ENCODE assay signal across 35 cellular contexts in genomic region chr14:57847096-57847495, GRCh38. TPM values are rescaled to one million over a fixed set of nuclear protein-coding genes. Genes with fewer than 3 reads are reported as not detected.
DNase-seq lines count a peak whose midpoint lies in the region; ATAC-seq and TF ChIP-seq lines count a peak whose summit lies in the region.
"Had no signal": no experiment of that assay in that cellular context is flagged by ENCODE, and none has a peak within 500 bp of the region (broad histone marks: within the 10 kb centered on the region; RNA-seq: fewer than 3 reads in every experiment).

No MANE protein-coding gene starts in this region.

- TF ChIP-seq CTCF in fibroblast of the aortic adventitia (IDR thresholded peaks at IDR 0.05; ENCODE audit: insufficient read depth, low read length) = no peak

- POLR2A ChIA-PET in CD4-positive, alpha-beta memory T cell (lab: Charles Lee; ENCODE audit: partially characterized antibody) = no interaction called here
- POLR2A ChIA-PET in naive thymus-derived CD4-positive, alpha-beta T cell (lab: Charles Lee) = no interaction called here

- intact Hi-C loops in CD4-positive, alpha-beta memory T cell (cut with micrococcal nuclease) = no loop called here
- intact Hi-C loops in naive thymus-derived CD4-positive, alpha-beta T cell (cut with micrococcal nuclease) = no loop called here

- no peak overlapping the region for H3K27ac Mint-ChIP-seq in CD4-positive, alpha-beta memory T cell
- H3K27ac Mint-ChIP-seq in naive thymus-derived CD4-positive, alpha-beta T cell = no peak overlapping the region
- H3K27ac Mint-ChIP-seq: endodermal cell; H9; immature natural killer cell; nephron progenitor cell; stimulated activated naive CD8-positive, alpha-beta T cell treated with anti-CD3 and anti-CD28 coated beads, Interleukin-15, Interleukin-2, amounts not matched to agents 100 ng/mL and 50 ng/mL, for 24 hours; type B pancreatic cell had no signal

- H3K27me3 Mint-ChIP-seq in CD4-positive, alpha-beta memory T cell = peaks cover 0 to 1% of the 10 kb centered on the region in 2 donors
- H3K27me3 Mint-ChIP-seq in naive thymus-derived CD4-positive, alpha-beta T cell = peaks cover 0 to 16% (median 10%) of the 10 kb centered on the region in 5 donors

- H3K9me3 ChIP-seq in CD4-positive, alpha-beta memory T cell (ENCODE audit: control insufficient read depth in 1 of 2, low read length in 2 of 2) = no peaks in the 10 kb centered on the region
- no peaks in the 10 kb centered on the region for H3K9me3 ChIP-seq in naive thymus-derived CD4-positive, alpha-beta T cell (ENCODE audit: control insufficient read depth in 2 of 3, low read length in 3 of 3)
- H3K9me3 ChIP-seq: adrenal gland, breast epithelium, Caco-2, esophagus squamous epithelium had no signal

- no peak overlapping the region for H3K4me3 Mint-ChIP-seq in CD4-positive, alpha-beta memory T cell
- H3K4me3 Mint-ChIP-seq in naive thymus-derived CD4-positive, alpha-beta T cell = no peak overlapping the region
- H3K4me3 Mint-ChIP-seq: activated T-cell treated with anti-CD3 and anti-CD28 coated beads, Interleukin-2, amount 50 U/mL, for 4 hours; endodermal cell; H9; immature natural killer cell; nephron progenitor cell; stimulated activated naive CD8-positive, alpha-beta T cell treated with anti-CD3 and anti-CD28 coated beads, Interleukin-15, Interleukin-2, amounts not matched to agents 100 ng/mL and 50 ng/mL, for 24 hours; type B pancreatic cell had no signal

- H3K36me3 Mint-ChIP-seq in CD4-positive, alpha-beta memory T cell = no peaks in the 10 kb centered on the region
- no peaks in the 10 kb centered on the region for H3K36me3 Mint-ChIP-seq in naive thymus-derived CD4-positive, alpha-beta T cell
- H3K36me3 Mint-ChIP-seq: immature natural killer cell, type B pancreatic cell had no signal

- peak; percentile 86 for ATAC-seq in SK-N-SH treated with all-trans-retinoic acid at 6 μM for 48 hours
- ATAC-seq in naive thymus-derived CD4-positive, alpha-beta T cell = no peak
- ATAC-seq: activated T-cell treated with anti-CD3 and anti-CD28 coated beads, Interleukin-2, amount 50 U/mL, for 4 hours had no signal

- H3K9me3 Mint-ChIP-seq in CD4-positive, alpha-beta memory T cell = peaks cover 0 to 3% (median 0%) of the 10 kb centered on the region in 8 donors
- peaks cover 0 to 3% (median 0%) of the 10 kb centered on the region in 11 donors for H3K9me3 Mint-ChIP-seq in naive thymus-derived CD4-positive, alpha-beta T cell
- H3K9me3 Mint-ChIP-seq: activated T-cell treated with anti-CD3 and anti-CD28 coated beads, Interleukin-2, amount 50 U/mL, for 4 hours; endodermal cell; H9; immature natural killer cell; nephron progenitor cell; stimulated activated naive CD8-positive, alpha-beta T cell treated with anti-CD3 and anti-CD28 coated beads, Interleukin-15, Interleukin-2, amounts not matched to agents 100 ng/mL and 50 ng/mL, for 24 hours; type B pancreatic cell had no signal

- H3K36me3 ChIP-seq in CD4-positive, alpha-beta memory T cell (ENCODE audit: insufficient read depth, low read length) = no peaks in the 10 kb centered on the region
- H3K36me3 ChIP-seq in naive thymus-derived CD4-positive, alpha-beta T cell (ENCODE audit: control insufficient read depth in 2 of 3, insufficient read depth in 3 of 3, low read length in 3 of 3) = no peaks in the 10 kb centered on the region
- H3K36me3 ChIP-seq: adrenal gland, breast epithelium, esophagus squamous epithelium had no signal

- H3K4me1 ChIP-seq in CD4-positive, alpha-beta memory T cell (ENCODE audit: insufficient read depth, low read length) = no peaks in the 10 kb centered on the region
- no peaks in the 10 kb centered on the region for H3K4me1 ChIP-seq in naive thymus-derived CD4-positive, alpha-beta T cell (ENCODE audit: control insufficient read depth in 2 of 2, insufficient read depth in 2 of 2, low read length in 2 of 2)
- H3K4me1 ChIP-seq: adrenal gland, breast epithelium, Caco-2, esophagus squamous epithelium, parathyroid adenoma had no signal

- no peaks in the 10 kb centered on the region for H3K4me1 Mint-ChIP-seq in CD4-positive, alpha-beta memory T cell
- H3K4me1 Mint-ChIP-seq in naive thymus-derived CD4-positive, alpha-beta T cell = no peaks in the 10 kb centered on the region
- H3K4me1 Mint-ChIP-seq: endodermal cell, H9, immature natural killer cell, nephron progenitor cell had no signal

- H3K27ac ChIP-seq in CD4-positive, alpha-beta memory T cell (ENCODE audit: low read depth, low read length) = no peak overlapping the region
- no peak overlapping the region for H3K27ac ChIP-seq in naive thymus-derived CD4-positive, alpha-beta T cell (ENCODE audit: low read depth, low read length)
- H3K27ac ChIP-seq: adrenal gland, breast epithelium, esophagus squamous epithelium, parathyroid adenoma, SK-N-MC had no signal

- DNase-seq in EH (ENCODE audit: low read depth) = peak; percentile 18
- peak; percentile 91 for DNase-seq in fibroblast of the aortic adventitia (ENCODE audit: low read depth)
- peak; percentile 78 for DNase-seq in stromal cell of bone marrow (ENCODE audit: low read depth)
- no peak for DNase-seq in foreskin melanocyte
- DNase-seq in stimulated activated naive CD4-positive, alpha-beta T cell (lab: John Stamatoyannopoulos, UW) = no peak
- no peak for DNase-seq in CD4-positive, alpha-beta memory T cell
- no peak for DNase-seq in naive thymus-derived CD4-positive, alpha-beta T cell
- DNase-seq: activated CD4-positive, alpha-beta T cell treated with anti-CD3 and anti-CD28 coated beads for 4 hours; activated naive CD4-positive, alpha-beta T cell; activated T-cell treated with anti-CD3 and anti-CD28 coated beads, Interleukin-2, amount 50 U/mL, for 4 hours; adrenal gland; Caco-2; cortex of kidney; DND-41; endodermal cell; esophagus squamous epithelium; H9; immature natural killer cell; IMR-90; NCI-H1048; NCI-H1694 treated with DMSO at 0.1 percent for 48 hours; NCI-H524 treated with DMSO at 0.1 percent for 48 hours; nephron progenitor cell; right cardiac atrium; RPMI8226; T-helper 2 cell had no signal

- CTCF ChIA-PET in CD4-positive, alpha-beta memory T cell (lab: Charles Lee; ENCODE audit: partially characterized antibody) = no interaction called here
- CTCF ChIA-PET in naive thymus-derived CD4-positive, alpha-beta T cell (lab: Charles Lee) = no interaction called here

- H3K27me3 ChIP-seq in CD4-positive, alpha-beta memory T cell (ENCODE audit: insufficient read depth, low read length) = no peaks in the 10 kb centered on the region
- H3K27me3 ChIP-seq in naive thymus-derived CD4-positive, alpha-beta T cell (ENCODE audit: control insufficient read depth in 2 of 2, insufficient read depth in 2 of 2, low read length in 2 of 2) = no peaks in the 10 kb centered on the region
- H3K27me3 ChIP-seq: breast epithelium, esophagus squamous epithelium had no signal

- no peak overlapping the region for H3K4me3 ChIP-seq in fibroblast of the aortic adventitia (ENCODE audit: low read depth, low read length)
- no peak overlapping the region for H3K4me3 ChIP-seq in CD4-positive, alpha-beta memory T cell (ENCODE audit: low read length in 2 of 2)
- H3K4me3 ChIP-seq in naive thymus-derived CD4-positive, alpha-beta T cell (ENCODE audit: low read length) = no peak overlapping the region
- H3K4me3 ChIP-seq: adrenal gland, breast epithelium, esophagus squamous epithelium, SK-N-MC had no signal

TF ChIP-seq in SK-N-SH treated with all-trans-retinoic acid at 6 μM for 48 hours, 23 proteins besides CTCF, POLR2A, EP300 and RAD21:
- TF ChIP-seq SNAI2 (CRISPR knock-in tag; IDR thresholded peaks at IDR 0.05) (no peak), ZNF8 (CRISPR knock-in tag; IDR thresholded peaks at IDR 0.05) (no peak), TOX (CRISPR knock-in tag; IDR thresholded peaks at IDR 0.05; ENCODE audit: borderline replicate concordance) (no peak), BACH2 (CRISPR knock-in tag; IDR thresholded peaks at IDR 0.05; ENCODE audit: borderline replicate concordance) (no peak), GLIS3 (CRISPR knock-in tag; IDR thresholded peaks at IDR 0.05) (no peak), ZFP30 (CRISPR knock-in tag; IDR thresholded peaks at IDR 0.05) (no peak), ISL1 (CRISPR knock-in tag; IDR thresholded peaks at IDR 0.05) (no peak), ZFP3 (CRISPR knock-in tag; IDR thresholded peaks at IDR 0.05) (no peak), TCF4 (CRISPR knock-in tag; IDR thresholded peaks at IDR 0.05; ENCODE audit: borderline replicate concordance) (no peak)

RNA-seq across cellular contexts. Expression of gene SLC35F4, which starts 18.8 kb away (rescaled TPM):
- not detected in 2 replicates for total RNA-seq in fibroblast of the aortic adventitia (ENCODE audit: low replicate concordance)
- total RNA-seq in CD4-positive, alpha-beta memory T cell = not detected
- not detected for polyA plus RNA-seq in CD4-positive, alpha-beta memory T cell
- not detected for total RNA-seq in naive thymus-derived CD4-positive, alpha-beta T cell
- polyA plus RNA-seq in naive thymus-derived CD4-positive, alpha-beta T cell = not detected
- total RNA-seq: activated T-cell treated with anti-CD3 and anti-CD28 coated beads, Interleukin-2, amount 50 U/mL, for 4 hours; adrenal gland; breast epithelium; Caco-2; endodermal cell; esophagus squamous epithelium; H9; IMR-90; liver; mononuclear cell; right cardiac atrium had no signal
- polyA plus RNA-seq: adrenal gland, BJ, immature natural killer cell, IMR-90, liver, right cardiac atrium had no signal

Comparison
In these comparisons a context has a peak if more than half of its experiments do, and no peak if none do; other contexts are left out.
1. DNase-seq: peak in EH (single experiment), fibroblast of the aortic adventitia (single experiment) and stromal cell of bone marrow (single experiment); none in foreskin melanocyte (single experiment), stimulated activated naive CD4-positive, alpha-beta T cell (0 of 6), CD4-positive, alpha-beta memory T cell (0 of 5) and naive thymus-derived CD4-positive, alpha-beta T cell (0 of 9).